In the genomic region with DNA sequence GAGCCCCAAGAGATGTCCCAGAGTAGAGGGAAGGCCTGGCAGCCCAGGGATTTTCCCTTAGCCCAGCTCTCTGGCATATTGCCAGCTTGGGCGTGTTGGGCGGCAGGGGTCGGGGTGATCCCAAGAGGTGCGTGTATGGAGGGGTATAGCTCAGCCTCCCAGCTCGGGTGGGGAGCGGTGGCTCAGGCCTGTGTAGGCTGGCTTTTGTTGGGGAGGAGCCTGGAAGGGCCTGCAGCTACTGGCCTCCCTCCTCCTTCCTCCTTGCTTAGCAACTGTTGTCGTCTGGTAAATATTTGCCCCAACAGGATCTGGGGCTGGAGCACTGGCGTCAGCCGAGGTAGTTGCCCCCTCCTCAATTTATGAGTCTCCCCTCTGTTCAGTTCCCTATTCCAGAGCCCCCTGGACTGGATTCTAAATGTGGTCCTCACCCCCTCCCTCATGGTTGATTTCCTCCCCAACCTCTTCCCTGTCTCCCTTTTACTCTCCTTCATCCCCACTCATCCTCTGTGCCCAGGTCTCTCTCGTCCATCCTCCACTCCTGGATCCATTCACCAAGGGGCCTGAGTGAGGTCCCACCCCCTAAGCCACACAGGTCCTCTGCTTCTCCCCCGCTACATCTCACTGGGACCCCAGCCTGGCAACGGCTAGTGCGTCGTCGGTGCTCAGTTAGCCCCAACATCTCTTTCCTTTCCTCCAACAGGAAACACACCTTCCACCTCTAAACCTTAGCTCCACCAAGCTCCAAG, we compare ENCODE assay signal across 8 cellular contexts. TPM values are rescaled to one million over a fixed set of nuclear protein-coding genes. Genes with fewer than 3 reads are reported as not detected.
A peak's percentile ranks its signal among the peaks of the same experiment; 100 is the strongest.
DNase-seq lines count a peak whose midpoint lies in the region; ATAC-seq, FAIRE-seq and TF ChIP-seq lines count a peak whose summit lies in the region.

No MANE protein-coding gene starts in this region.

- H3K27me3 ChIP-seq in RWPE2 (ENCODE audit: insufficient read depth, poor library complexity, severe bottlenecking) (no peaks in the 10 kb centered on the region), mammary epithelial cell (ENCODE audit: insufficient read depth, low read length) (no peaks in the 10 kb centered on the region)

- H3K4me3 ChIP-seq in RWPE2 (ENCODE audit: severe bottlenecking) (no peak overlapping the region), mammary epithelial cell (replicated peaks in 1 of 3; ENCODE audit: insufficient read depth in 1 of 3, low read depth in 2 of 3, low read length in 3 of 3) (peak overlapping the region in 1 of 3 experiments; percentile 2), kidney (ENCODE audit: low read length in 2 of 2) (no peak overlapping the region)

- peaks cover 45% of the 10 kb centered on the region for H3K4me1 ChIP-seq in RWPE2 (ENCODE audit: insufficient read depth, poor library complexity, severe bottlenecking)
- peaks cover 48% of the 10 kb centered on the region for H3K4me1 ChIP-seq in mammary epithelial cell (ENCODE audit: insufficient read depth, low read length)
- peaks cover 35 to 40% of the 10 kb centered on the region in 2 donors for H3K4me1 ChIP-seq in kidney (ENCODE audit: control insufficient read depth in 1 of 2, insufficient read depth in 1 of 2, low read depth in 1 of 2, low read length in 2 of 2)

- no TSS peak for BruUV-seq in mammary epithelial cell (replicated peaks; lab: Mats Ljungman, UMichigan)

- in situ Hi-C loops in mammary epithelial cell (cut with MboI; ENCODE audit: low sequenced_read_pairs in 2 of 2) = no loop called here

- H3K9me3 ChIP-seq in RWPE2 (ENCODE audit: severe bottlenecking) (no peaks in the 10 kb centered on the region), mammary epithelial cell (replicated peaks; ENCODE audit: insufficient read depth, low read length) (no peaks in the 10 kb centered on the region), kidney (ENCODE audit: control insufficient read depth in 1 of 2, low read length in 2 of 2) (no peaks in the 10 kb centered on the region)

- FAIRE-seq in kidney (lab: Jason Lieb, UNC) = no peak

- H3K79me2 ChIP-seq in mammary epithelial cell (ENCODE audit: insufficient read depth, low read length) = no peaks in the 10 kb centered on the region

- peak overlapping the region; percentile 19 for H2AFZ ChIP-seq in mammary epithelial cell (ENCODE audit: low read depth, low read length)

- 34% methylated on average over 10 of the region's 15 CpGs for WGBS in mammary epithelial cell (ENCODE audit: low coverage, missing lambda C conversion rate)

- intact Hi-C loops in mammary epithelial cell (cut with micrococcal nuclease) (no loop called here), kidney (cut with DNase I) (no loop called here)

- no peaks in the 10 kb centered on the region for H3K36me3 ChIP-seq in RWPE2 (ENCODE audit: low read depth)
- H3K36me3 ChIP-seq in mammary epithelial cell (ENCODE audit: insufficient read depth, low read length) = no peaks in the 10 kb centered on the region
- no peaks in the 10 kb centered on the region for H3K36me3 ChIP-seq in kidney (ENCODE audit: control insufficient read depth in 1 of 2, insufficient read depth in 2 of 2, low read length in 2 of 2)

- no peak for TF ChIP-seq CTCF in GM20000 (IDR thresholded peaks at IDR 0.05; ENCODE audit: extremely low read depth, missing control alignments)
- TF ChIP-seq CTCF in RWPE2 (IDR thresholded peaks at IDR 0.05; ENCODE audit: poor library complexity, severe bottlenecking) = no peak
- TF ChIP-seq CTCF in mammary epithelial cell (conservative IDR thresholded peaks at IDR 0.05 in 1 of 2, IDR thresholded peaks at IDR 0.05 in 1 of 2; ENCODE audit: extremely low read depth in 1 of 2, insufficient read depth in 1 of 2, low read depth in 1 of 2, low read length in 2 of 2) = no peak
- no peak for TF ChIP-seq CTCF in kidney (IDR thresholded peaks at IDR 0.05; ENCODE audit: borderline replicate concordance, extremely low read depth, insufficient read depth)

- H3K4me2 ChIP-seq in mammary epithelial cell (ENCODE audit: insufficient read depth, low read depth, low read length) = peak overlapping the region; percentile 63

- ATAC-seq in RWPE2 (ENCODE audit: low read depth) (peak; percentile 86), left lobe of liver (no peak)
- ATAC-seq in stimulated activated naive CD8-positive, alpha-beta T cell treated with anti-CD3 and anti-CD28 coated beads, Interleukin-15, Interleukin-2, amounts not matched to agents 100 U/mL and 50 U/mL, for 24 hours = peak; percentile 37

- DNase-seq in AG08396 (ENCODE audit: low spot score) (peak; percentile 86), GM20000 (ENCODE audit: low spot score) (peak; percentile 51), RWPE2 (ENCODE audit: low spot score) (peak; percentile 93), mammary epithelial cell (peak; percentile 90), kidney (peak; percentile 96), left lobe of liver (ENCODE audit: low spot score) (no peak), GF-D8 (lab: John Stamatoyannopoulos, UW) (no peak)
- DNase-seq in stimulated activated naive CD8-positive, alpha-beta T cell treated with anti-CD3 and anti-CD28 coated beads, Interleukin-15, Interleukin-2, amounts not matched to agents 100 U/mL and 50 U/mL, for 24 hours = peak; percentile 70

- no peaks in the 10 kb centered on the region for H4K20me1 ChIP-seq in mammary epithelial cell (ENCODE audit: insufficient read depth, low read length)

- H3K9ac ChIP-seq in mammary epithelial cell (ENCODE audit: insufficient read depth, low read length) = peak overlapping the region; percentile 85
- peak overlapping the region; percentile 45 to 79 for H3K9ac ChIP-seq in kidney (ENCODE audit: low read length in 2 of 2)

- CTCF ChIA-PET in mammary epithelial cell (lab: Charles Lee; ENCODE audit: low non-redundant PET) = no interaction called here

- H3K27ac ChIP-seq in RWPE2 (ENCODE audit: poor library complexity, severe bottlenecking) (peak overlapping the region; percentile 80), mammary epithelial cell (ENCODE audit: insufficient read depth, low read depth, low read length) (peak overlapping the region; percentile 91), kidney (ENCODE audit: low read depth in 2 of 2, low read length in 2 of 2) (peak overlapping the region; percentile 95 to 96)

- dilution Hi-C loops in mammary epithelial cell (cut with HindIII; ENCODE audit: low sequenced_read_pairs) = loop anchor here (5.0 kb wide), 1 partner anchor 118 kb away; no protein-coding TSS in a partner anchor

RNA-seq across cellular contexts. Expression of gene LMNA, which starts 10.3 kb away (rescaled TPM):
- total RNA-seq in mammary epithelial cell = 100 to 1,000 TPM; 389 to 797 TPM
- 759 TPM for polyA plus RNA-seq in mammary epithelial cell
- 852 TPM for polyA minus RNA-seq in mammary epithelial cell
- total RNA-seq in kidney = 384 TPM
- 145 TPM for polyA plus RNA-seq in kidney (ENCODE audit: insufficient read depth, low read depth, low replicate concordance)
- 120 TPM for total RNA-seq in left lobe of liver

RNA-seq across cellular contexts. Expression of gene MEX3A, which starts 22.0 kb away (rescaled TPM):
- 1 to 10 TPM; 1.9 to 2.5 TPM for total RNA-seq in mammary epithelial cell
- polyA plus RNA-seq in mammary epithelial cell = 1.3 TPM
- 1.2 TPM for polyA minus RNA-seq in mammary epithelial cell
- 1.7 TPM for total RNA-seq in kidney
- 1.0 TPM for polyA plus RNA-seq in kidney (ENCODE audit: insufficient read depth, low read depth, low replicate concordance)
- 1.1 TPM for total RNA-seq in left lobe of liver

RNA-seq across cellular contexts. Expression of gene RAB25, which starts 43.3 kb away (rescaled TPM):
- total RNA-seq in mammary epithelial cell = 10 to 100 TPM; 24.0 to 44.4 TPM
- 131 TPM for polyA plus RNA-seq in mammary epithelial cell
- polyA minus RNA-seq in mammary epithelial cell = 110 TPM
- 51.4 TPM for total RNA-seq in kidney
- polyA plus RNA-seq in kidney (ENCODE audit: insufficient read depth, low read depth, low replicate concordance) = 73.0 TPM
- total RNA-seq in left lobe of liver = 1.7 TPM

RNA-seq across cellular contexts. Expression of gene SEMA4A, which starts 49.1 kb away (rescaled TPM):
- 10 to 100 TPM in 1 of 2 donors, 1 to 10 TPM in 1; 3.5 to 10.6 TPM for total RNA-seq in mammary epithelial cell
- 6.7 TPM for polyA plus RNA-seq in mammary epithelial cell
- polyA minus RNA-seq in mammary epithelial cell = 13.4 TPM
- 45.9 TPM for total RNA-seq in kidney
- 16.4 TPM for polyA plus RNA-seq in kidney (ENCODE audit: insufficient read depth, low read depth, low replicate concordance)
- 0.88 TPM for total RNA-seq in left lobe of liver

RNA-seq across cellular contexts. Expression of gene LAMTOR2, which starts 49.7 kb away (rescaled TPM):
- total RNA-seq in mammary epithelial cell (10 to 100 TPM; 43.7 to 71.3 TPM), kidney (50.8 TPM), left lobe of liver (66.6 TPM)
- polyA plus RNA-seq in mammary epithelial cell (128 TPM), kidney (ENCODE audit: insufficient read depth, low read depth, low replicate concordance) (200 TPM)
- 82.3 TPM for polyA minus RNA-seq in mammary epithelial cell

Comparison
In these comparisons a context has a peak if more than half of its experiments do, and no peak if none do; other contexts are left out.
1. DNase-seq: peak in AG08396 (single experiment), GM20000 (single experiment), RWPE2 (single experiment), mammary epithelial cell (single experiment), kidney (single experiment) and stimulated activated naive CD8-positive, alpha-beta T cell treated with anti-CD3 and anti-CD28 coated beads, Interleukin-15, Interleukin-2, amounts not matched to agents 100 U/mL and 50 U/mL, for 24 hours (single experiment); none in left lobe of liver (single experiment) and GF-D8 (single experiment).
2. Peak in every context shown above with its lines, with median percentiles within 50 percentile points of each other: H3K27ac ChIP-seq.